In the genomic region with DNA sequence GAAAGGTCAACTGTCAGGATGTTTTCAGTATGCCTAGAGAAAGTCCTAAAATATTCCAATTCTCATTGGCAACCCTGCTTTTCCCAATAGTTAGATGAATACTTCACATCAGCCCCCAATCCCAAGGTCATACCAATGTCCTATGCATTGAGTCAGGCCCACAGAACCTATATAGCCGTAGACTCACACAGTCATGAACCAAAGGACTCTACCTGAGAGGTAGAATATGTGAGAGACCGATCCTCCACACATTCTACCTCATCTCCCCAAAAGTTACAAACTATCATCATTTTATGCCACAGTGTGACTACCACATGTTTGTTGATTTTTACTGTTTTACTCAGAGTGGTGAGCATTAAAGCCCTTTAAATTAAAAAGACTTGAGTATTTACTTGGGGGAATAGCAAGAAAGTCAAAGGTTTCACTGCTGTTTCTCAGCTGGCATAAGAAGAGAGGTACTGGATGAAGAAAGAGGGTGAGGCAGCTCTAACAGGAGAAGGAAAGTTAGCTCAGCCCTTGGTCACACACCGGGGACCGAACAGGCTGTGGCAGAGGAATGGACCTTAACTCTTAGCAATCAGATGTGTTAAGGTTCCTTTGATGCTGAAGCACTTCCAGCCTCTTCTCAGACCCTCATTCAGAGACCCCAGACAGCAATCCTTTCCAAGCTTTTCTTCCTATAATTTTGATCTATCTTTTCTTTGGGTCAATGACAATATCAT, we compare ENCODE assay signal across 1 cellular context.
TF ChIP-seq lines count a peak whose summit lies in the region.

No MANE protein-coding gene starts in this region.

TF ChIP-seq in SK-N-SH, 30 proteins besides CTCF, POLR2A, EP300 and RAD21 (continued from another document):
- TF ChIP-seq, protein P1, sequence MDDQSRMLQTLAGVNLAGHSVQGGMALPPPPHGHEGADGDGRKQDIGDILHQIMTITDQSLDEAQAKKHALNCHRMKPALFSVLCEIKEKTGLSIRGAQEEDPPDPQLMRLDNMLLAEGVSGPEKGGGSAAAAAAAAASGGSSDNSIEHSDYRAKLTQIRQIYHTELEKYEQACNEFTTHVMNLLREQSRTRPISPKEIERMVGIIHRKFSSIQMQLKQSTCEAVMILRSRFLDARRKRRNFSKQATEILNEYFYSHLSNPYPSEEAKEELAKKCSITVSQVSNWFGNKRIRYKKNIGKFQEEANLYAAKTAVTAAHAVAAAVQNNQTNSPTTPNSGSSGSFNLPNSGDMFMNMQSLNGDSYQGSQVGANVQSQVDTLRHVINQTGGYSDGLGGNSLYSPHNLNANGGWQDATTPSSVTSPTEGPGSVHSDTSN (IDR thresholded peaks at IDR 0.05): no peak
- TF ChIP-seq, protein P2, sequence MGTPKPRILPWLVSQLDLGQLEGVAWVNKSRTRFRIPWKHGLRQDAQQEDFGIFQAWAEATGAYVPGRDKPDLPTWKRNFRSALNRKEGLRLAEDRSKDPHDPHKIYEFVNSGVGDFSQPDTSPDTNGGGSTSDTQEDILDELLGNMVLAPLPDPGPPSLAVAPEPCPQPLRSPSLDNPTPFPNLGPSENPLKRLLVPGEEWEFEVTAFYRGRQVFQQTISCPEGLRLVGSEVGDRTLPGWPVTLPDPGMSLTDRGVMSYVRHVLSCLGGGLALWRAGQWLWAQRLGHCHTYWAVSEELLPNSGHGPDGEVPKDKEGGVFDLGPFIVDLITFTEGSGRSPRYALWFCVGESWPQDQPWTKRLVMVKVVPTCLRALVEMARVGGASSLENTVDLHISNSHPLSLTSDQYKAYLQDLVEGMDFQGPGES (IDR thresholded peaks at IDR 0.05; ENCODE audit: low read depth, low read length): no peak
- TF ChIP-seq TAF1 (IDR thresholded peaks at IDR 0.05; ENCODE audit: borderline replicate concordance, low read depth, low read length) (no peak), RCOR1 (IDR thresholded peaks at IDR 0.05; ENCODE audit: low read length) (no peak), TCF12 (IDR thresholded peaks at IDR 0.05) (no peak)
- TF ChIP-seq, protein P3, sequence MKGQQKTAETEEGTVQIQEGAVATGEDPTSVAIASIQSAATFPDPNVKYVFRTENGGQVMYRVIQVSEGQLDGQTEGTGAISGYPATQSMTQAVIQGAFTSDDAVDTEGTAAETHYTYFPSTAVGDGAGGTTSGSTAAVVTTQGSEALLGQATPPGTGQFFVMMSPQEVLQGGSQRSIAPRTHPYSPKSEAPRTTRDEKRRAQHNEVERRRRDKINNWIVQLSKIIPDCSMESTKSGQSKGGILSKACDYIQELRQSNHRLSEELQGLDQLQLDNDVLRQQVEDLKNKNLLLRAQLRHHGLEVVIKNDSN (IDR thresholded peaks at IDR 0.05; ENCODE audit: borderline replicate concordance, low read depth): no peak
